In the genomic region with DNA sequence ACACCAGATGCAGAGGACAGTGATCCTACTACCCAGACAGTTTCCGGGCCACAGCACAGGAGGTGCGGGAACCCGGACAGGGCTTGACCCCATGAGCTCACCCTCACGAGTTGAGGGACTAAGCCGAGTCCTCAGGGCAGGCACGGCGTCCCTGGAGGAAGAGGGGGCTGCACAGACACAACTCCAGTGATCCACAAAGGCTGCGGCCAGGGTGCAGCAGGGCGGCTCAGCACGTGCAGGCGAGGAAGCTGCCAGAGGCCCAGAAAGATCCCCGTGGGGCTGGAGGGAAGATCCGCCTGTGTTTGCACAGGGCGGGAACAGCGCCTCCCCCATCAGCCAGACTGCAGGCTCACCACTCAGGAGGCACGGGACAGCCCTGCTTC, we compare ENCODE assay signal across 8 cellular contexts. TPM values are rescaled to one million over a fixed set of nuclear protein-coding genes. Genes with fewer than 3 reads are reported as not detected.
DNase-seq lines count a peak whose midpoint lies in the region; ATAC-seq and TF ChIP-seq lines count a peak whose summit lies in the region.

No MANE protein-coding gene starts in this region.

- H3K4me3 ChIP-seq in Caco-2 (ENCODE audit: low read depth, low read length) (no peak overlapping the region), OCI-LY7 (ENCODE audit: low read depth, low read length, poor library complexity, severe bottlenecking) (no peak overlapping the region), esophagus muscularis mucosa (peak overlapping the region; percentile 54 to 68 (median 60))

- H3K9me3 Mint-ChIP-seq in Caco-2 (ENCODE audit: unreplicated experiment) (no peaks in the 10 kb centered on the region), neural crest cell (no peaks in the 10 kb centered on the region)

- no TSS peak for BruUV-seq in Caco-2 (replicated peaks; lab: Mats Ljungman, UMichigan)
- no TSS peak for BruUV-seq in OCI-LY7 (replicated peaks; lab: Mats Ljungman, UMichigan)

- no peaks in the 10 kb centered on the region for H3K79me2 ChIP-seq in OCI-LY7 (ENCODE audit: insufficient read depth, low read depth, low read length)

- H3K36me3 ChIP-seq in Caco-2 (ENCODE audit: control insufficient read depth, insufficient read depth, low read length), result no peaks in the 10 kb centered on the region
- H3K36me3 ChIP-seq in OCI-LY7 (ENCODE audit: insufficient read depth, low read length), result no peaks in the 10 kb centered on the region
- no peaks in the 10 kb centered on the region for H3K36me3 ChIP-seq in esophagus muscularis mucosa

- peaks cover 4% of the 10 kb centered on the region; the same call in 1 of the 2 replicates for H3K27me3 ChIP-seq in Caco-2 (replicated peaks; ENCODE audit: control insufficient read depth, insufficient read depth, low read length)
- H3K27me3 ChIP-seq in esophagus muscularis mucosa, result no peaks in the 10 kb centered on the region

- peak in 1 of 2 experiments; percentile 27 for DNase-seq in Caco-2
- DNase-seq in OCI-LY7 (ENCODE audit: low spot score), result no peak
- DNase-seq in esophagus muscularis mucosa (ENCODE audit: extremely low spot score), result no peak
- no peak for DNase-seq in neural crest cell (ENCODE audit: low read depth, low spot score)
- DNase-seq in dermis blood vessel endothelial cell, result no peak
- DNase-seq in mucosa of gallbladder (ENCODE audit: low spot score), result no peak
- DNase-seq in HCEC 1CT, result no peak

- H3K36me3 Mint-ChIP-seq in Caco-2 (ENCODE audit: insufficient read depth, unreplicated experiment) (no peaks in the 10 kb centered on the region), neural crest cell (ENCODE audit: low read depth) (no peaks in the 10 kb centered on the region)

- no peaks in the 10 kb centered on the region for H4K20me1 ChIP-seq in OCI-LY7 (ENCODE audit: insufficient read depth, low read length)

- POLR2A ChIA-PET in Caco-2 (lab: Charles Lee), result no interaction called here
- POLR2A ChIA-PET in OCI-LY7 (lab: Charles Lee), result no interaction called here

- ATAC-seq in GM19395 (IDR thresholded peaks at IDR 0.05; ENCODE audit: unreplicated experiment), result no peak

- no peak for TF ChIP-seq POLR2A in esophagus muscularis mucosa (IDR thresholded peaks at IDR 0.05; ENCODE audit: low read depth)

- H3K27ac Mint-ChIP-seq in Caco-2 (ENCODE audit: unreplicated experiment) (no peak overlapping the region), neural crest cell (ENCODE audit: unreplicated experiment) (no peak overlapping the region)

- H3K4me1 ChIP-seq in Caco-2, result peaks cover 15% of the 10 kb centered on the region
- no peaks in the 10 kb centered on the region for H3K4me1 ChIP-seq in OCI-LY7 (ENCODE audit: insufficient read depth, low read length, poor library complexity, severe bottlenecking)
- H3K4me1 ChIP-seq in esophagus muscularis mucosa, result peaks cover 8 to 24% (median 20%) of the 10 kb centered on the region in 4 donors

- H3K4me1 Mint-ChIP-seq in Caco-2 (ENCODE audit: low read depth, unreplicated experiment), result peaks cover 11% of the 10 kb centered on the region
- H3K4me1 Mint-ChIP-seq in neural crest cell, result peaks cover 31% of the 10 kb centered on the region

- H2AFZ ChIP-seq in OCI-LY7 (ENCODE audit: low read length), result peak overlapping the region; percentile 65; the same call in 1 of the 2 replicates

- CTCF ChIA-PET in Caco-2 (lab: Charles Lee), result interaction anchor here (1.0 to 4.2 kb wide), 3 partner anchors 59 to 141 kb away, joined by 3 to 51 read pairs (median 4); no protein-coding TSS in a partner anchor
- CTCF ChIA-PET in OCI-LY7 (lab: Charles Lee; ENCODE audit: unreplicated experiment), result no interaction called here

- no peaks in the 10 kb centered on the region for H3K9me2 ChIP-seq in OCI-LY7 (ENCODE audit: insufficient read depth, low read length)

- H3K9me3 ChIP-seq in Caco-2 (no peaks in the 10 kb centered on the region), OCI-LY7 (ENCODE audit: low read length) (no peaks in the 10 kb centered on the region), esophagus muscularis mucosa (no peaks in the 10 kb centered on the region)

- H3K27me3 Mint-ChIP-seq in Caco-2 (ENCODE audit: insufficient read depth, unreplicated experiment), result peaks cover 38% of the 10 kb centered on the region
- peaks cover 28% of the 10 kb centered on the region for H3K27me3 Mint-ChIP-seq in neural crest cell (ENCODE audit: low read depth)

- H3K4me3 Mint-ChIP-seq in Caco-2 (ENCODE audit: unreplicated experiment), result peak overlapping the region; percentile 84
- H3K4me3 Mint-ChIP-seq in neural crest cell, result peak overlapping the region; percentile 86

- intact Hi-C loops in Caco-2 (cut with micrococcal nuclease; ENCODE audit: unreplicated experiment), result loop anchor here (1.0 to 2.0 kb wide), 3 partner anchors 14 to 1194 kb away; no protein-coding TSS in a partner anchor
- intact Hi-C loops in OCI-LY7 (cut with micrococcal nuclease; ENCODE audit: unreplicated experiment), result loop anchor here (2.0 kb wide), 1 partner anchor 1194 kb away; no protein-coding TSS in a partner anchor
- intact Hi-C loops in esophagus muscularis mucosa (cut with DNase I), result no loop called here

- no peak for TF ChIP-seq EP300 in esophagus muscularis mucosa (IDR thresholded peaks at IDR 0.05)

- peak overlapping the region; percentile 59; the same call in 1 of the 2 replicates for H3K4me2 ChIP-seq in OCI-LY7 (ENCODE audit: low read length)

- 80% methylated on average over 2 of the region's 16 CpGs for WGBS in esophagus muscularis mucosa

- TF ChIP-seq CTCF in Caco-2 (IDR thresholded peaks at IDR 0.05; ENCODE audit: insufficient read depth in 1 of 2, low read depth in 1 of 2, low read length in 1 of 2, severe bottlenecking in 1 of 2, unreplicated experiment in 1 of 2) (no peak), OCI-LY7 (conservative IDR thresholded peaks at IDR 0.05; ENCODE audit: low read length) (no peak), esophagus muscularis mucosa (IDR thresholded peaks at IDR 0.05) (no peak), neural crest cell (conservative IDR thresholded peaks at IDR 0.05) (no peak)

- no peak overlapping the region for H3K27ac ChIP-seq in OCI-LY7 (ENCODE audit: low read depth, low read length, poor library complexity, severe bottlenecking)
- H3K27ac ChIP-seq in esophagus muscularis mucosa (replicated peaks in 1 of 4), result peak overlapping the region; percentile 73 to 81 (median 80)

RNA-seq across cellular contexts. Expression of a gene that starts 45.9 kb away (rescaled TPM):
- total RNA-seq in Caco-2 (2022), result not detected in 2 replicates
- total RNA-seq in OCI-LY7 (2014; rRNA removed; shearing (Covaris generic)), result not detected in 2 replicates
- not detected in 2 replicates for total RNA-seq in OCI-LY7 (2022)
- not detected for total RNA-seq in esophagus muscularis mucosa
- total RNA-seq in neural crest cell, result not detected in 2 replicates
- not detected in 2 replicates for total RNA-seq in dermis blood vessel endothelial cell
- not detected for total RNA-seq in mucosa of gallbladder

Comparison
In these comparisons a context has a peak if more than half of its experiments do, and no peak if none do; other contexts are left out.
1. H3K4me3 ChIP-seq: peak in esophagus muscularis mucosa (4 of 4); none in Caco-2 (single experiment) and OCI-LY7 (single experiment).